1 cellular context compared by ENCODE assay signal in genomic region chr1:154937988-154938386, GRCh38.
TF ChIP-seq lines count a peak whose summit lies in the region.

No MANE protein-coding gene starts in this region.

TF ChIP-seq in GM12878, 131 proteins besides CTCF, POLR2A, EP300 and RAD21:
- TF ChIP-seq ZBTB40 (IDR thresholded peaks at IDR 0.05; ENCODE audit: borderline replicate concordance): peak; percentile 33; the same call in 1 of the 2 replicates
- TF ChIP-seq ZSCAN29 (IDR thresholded peaks at IDR 0.05): no peak
